Comparison of ENCODE assay signal across 16 cellular contexts in the genomic region with DNA sequence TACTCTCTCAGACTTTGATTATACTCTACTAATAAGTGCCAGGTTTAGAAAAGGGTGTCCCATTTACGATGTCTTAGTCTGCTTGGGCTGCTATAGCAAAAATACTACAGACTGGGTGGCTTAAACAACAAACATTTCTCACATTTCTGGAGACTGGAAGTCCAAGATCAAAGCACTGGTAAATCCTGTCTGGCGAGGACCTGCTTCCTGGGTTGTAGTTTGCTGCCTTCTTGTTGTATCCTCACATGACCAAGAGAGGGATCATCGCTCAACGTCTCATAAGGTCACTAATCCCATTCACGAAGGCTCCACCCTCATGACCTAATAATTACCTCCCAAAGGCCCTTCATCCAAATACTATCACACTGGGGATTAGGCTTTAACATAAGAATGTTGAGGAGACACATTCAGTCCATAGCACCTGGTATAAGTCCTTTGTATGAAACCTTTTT. TPM values are rescaled to one million over a fixed set of nuclear protein-coding genes. Genes with fewer than 3 reads are reported as not detected.
A peak's percentile ranks its signal among the peaks of the same experiment; 100 is the strongest.
DNase-seq lines count a peak whose midpoint lies in the region; ATAC-seq and TF ChIP-seq lines count a peak whose summit lies in the region.
"Had no signal": no experiment of that assay in that cellular context is flagged by ENCODE, and none has a peak within 500 bp of the region (broad histone marks: within the 10 kb centered on the region; RNA-seq: fewer than 3 reads in every experiment).

No MANE protein-coding gene starts in this region.

- H3K79me2 ChIP-seq in HCT116 (ENCODE audit: insufficient read depth, low read length), result peaks cover 3% of the 10 kb centered on the region; the same call in 1 of the 2 replicates

- H3K27ac Mint-ChIP-seq in Caco-2 (ENCODE audit: unreplicated experiment), result peak overlapping the region; percentile 65
- H3K27ac Mint-ChIP-seq in T-helper 17 cell, result peak overlapping the region; percentile 21
- no peak overlapping the region for H3K27ac Mint-ChIP-seq in activated naive CD4-positive, alpha-beta T cell treated with anti-CD3 and anti-CD28 coated beads for 36 hours
- H3K27ac Mint-ChIP-seq in activated naive CD8-positive, alpha-beta T cell treated with anti-CD3 and anti-CD28 coated beads, Interleukin-2, amount 50 U/mL, for 24 hours, result no peak overlapping the region
- H3K27ac Mint-ChIP-seq: activated CD4-positive, alpha-beta memory T cell treated with anti-CD3 and anti-CD28 coated beads for 36 hours had no signal

- intact Hi-C loops in Caco-2 (cut with micrococcal nuclease; ENCODE audit: unreplicated experiment) (loop anchor here (1.0 kb wide), 3 partner anchors 12 to 58 kb away; a partner anchor contains a TSS), HCT116 (cut with micrococcal nuclease) (no loop called here)
- intact Hi-C loops in activated naive CD4-positive, alpha-beta T cell treated with anti-CD3 and anti-CD28 coated beads for 36 hours (cut with micrococcal nuclease), result no loop called here

- RAD21 ChIA-PET in HCT116 (lab: Charles Lee; ENCODE audit: low non-redundant PET in 1 of 2, low total read pairs in 2 of 2, uncharacterized antibody in 2 of 2, unreplicated experiment in 2 of 2), result no interaction called here

- no peak for TF ChIP-seq POLR2A in HCT116 (IDR thresholded peaks at IDR 0.05; ENCODE audit: borderline replicate concordance, extremely low read depth, insufficient read depth, insufficient read length)

- peak; percentile 73 for ATAC-seq in HCT116
- ATAC-seq in T-helper 17 cell, result no peak
- ATAC-seq in activated naive CD8-positive, alpha-beta T cell treated with anti-CD3 and anti-CD28 coated beads, Interleukin-2, amount 50 U/mL, for 24 hours, result no peak
- ATAC-seq: stimulated activated naive CD8-positive, alpha-beta T cell treated with anti-CD3 and anti-CD28 coated beads, Interleukin-15, Interleukin-2, amounts not matched to agents 100 U/mL and 50 U/mL, for 24 hours had no signal

- H3K4me1 Mint-ChIP-seq in Caco-2 (ENCODE audit: low read depth, unreplicated experiment), result peaks cover 14% of the 10 kb centered on the region
- H3K4me1 Mint-ChIP-seq in T-helper 17 cell, result peaks cover 3% of the 10 kb centered on the region
- H3K4me1 Mint-ChIP-seq in activated naive CD4-positive, alpha-beta T cell treated with anti-CD3 and anti-CD28 coated beads for 36 hours (ENCODE audit: low read depth), result no peaks in the 10 kb centered on the region
- H3K4me1 Mint-ChIP-seq in activated naive CD8-positive, alpha-beta T cell treated with anti-CD3 and anti-CD28 coated beads, Interleukin-2, amount 50 U/mL, for 24 hours, result no peaks in the 10 kb centered on the region
- H3K4me1 Mint-ChIP-seq: central memory CD8-positive, alpha-beta T cell had no signal

- POLR2A ChIA-PET in Caco-2 (lab: Charles Lee) (interaction anchor here (0.5 kb wide), 1 partner anchor 18 kb away, joined by 3 read pairs; no protein-coding TSS in a partner anchor), HCT116 (lab: Charles Lee) (no interaction called here)

- H3K4me3 ChIP-seq in Caco-2 (ENCODE audit: low read depth, low read length), result no peak overlapping the region
- no peak overlapping the region for H3K4me3 ChIP-seq in HCT116 (replicated peaks in 1 of 2; ENCODE audit: low read depth in 1 of 2, low read length in 2 of 2)
- H3K4me3 ChIP-seq: esophagus muscularis mucosa had no signal

- no peaks in the 10 kb centered on the region for H3K27me3 Mint-ChIP-seq in Caco-2 (ENCODE audit: insufficient read depth, unreplicated experiment)
- no peaks in the 10 kb centered on the region for H3K27me3 Mint-ChIP-seq in T-helper 17 cell
- no peaks in the 10 kb centered on the region for H3K27me3 Mint-ChIP-seq in activated naive CD4-positive, alpha-beta T cell treated with anti-CD3 and anti-CD28 coated beads for 36 hours (ENCODE audit: low read depth)
- no peaks in the 10 kb centered on the region for H3K27me3 Mint-ChIP-seq in activated naive CD8-positive, alpha-beta T cell treated with anti-CD3 and anti-CD28 coated beads, Interleukin-2, amount 50 U/mL, for 24 hours
- H3K27me3 Mint-ChIP-seq: activated CD4-positive, alpha-beta memory T cell treated with anti-CD3 and anti-CD28 coated beads for 36 hours; central memory CD8-positive, alpha-beta T cell had no signal

- no peak for TF ChIP-seq RAD21 in HCT116 (IDR thresholded peaks at IDR 0.05; ENCODE audit: low read depth)

- CTCF ChIA-PET in Caco-2 (lab: Charles Lee) (no interaction called here), HCT116 (lab: Charles Lee) (no interaction called here)
- CTCF ChIA-PET in activated naive CD4-positive, alpha-beta T cell treated with anti-CD3 and anti-CD28 coated beads for 36 hours (lab: Charles Lee), result no interaction called here

- no peak overlapping the region for H3K4me2 ChIP-seq in HCT116 (ENCODE audit: low read length)

- H3K27me3 ChIP-seq in Caco-2 (replicated peaks; ENCODE audit: control insufficient read depth, insufficient read depth, low read length) (no peaks in the 10 kb centered on the region), HCT116 (ENCODE audit: insufficient read depth, low read length) (no peaks in the 10 kb centered on the region)
- H3K27me3 ChIP-seq: esophagus muscularis mucosa had no signal

- peaks cover 7% of the 10 kb centered on the region for H3K36me3 ChIP-seq in Caco-2 (ENCODE audit: control insufficient read depth, insufficient read depth, low read length)
- H3K36me3 ChIP-seq in HCT116 (ENCODE audit: control insufficient read depth in 1 of 2, insufficient read depth in 2 of 2, low read length in 2 of 2), result peaks cover 35 to 50% of the 10 kb centered on the region in 2 experiments

- DNase-seq in Caco-2 (peak; percentile 80), HCT116 (ENCODE audit: low read depth, low spot score) (no peak), T-helper 17 cell (no peak), iPS-NIHi11 (ENCODE audit: low spot score) (peak; percentile 27), mesenteric fat pad (ENCODE audit: low spot score) (no peak)
- no peak for DNase-seq in activated naive CD4-positive, alpha-beta T cell treated with anti-CD3 and anti-CD28 coated beads for 36 hours
- DNase-seq in activated naive CD8-positive, alpha-beta T cell treated with anti-CD3 and anti-CD28 coated beads, Interleukin-2, amount 50 U/mL, for 24 hours, result no peak
- DNase-seq in activated CD8-positive, alpha-beta memory T cell treated with anti-CD3 and anti-CD28 coated beads, Interleukin-2, amount 50 U/mL, for 4 hours, result no peak
- DNase-seq: activated CD4-positive, alpha-beta memory T cell treated with anti-CD3 and anti-CD28 coated beads for 36 hours; activated gamma-delta T cell treated with Interleukin-2 at 50 U/mL for 16 hours; AML-193; NCI-H2081 treated with DMSO at 0.1 percent for 48 hours; stimulated activated CD4-positive, alpha-beta T cell treated with anti-CD3 and anti-CD28 coated beads, Interleukin-2, amount 100 ng/mL, for 48 hours; stimulated activated naive CD8-positive, alpha-beta T cell treated with anti-CD3 and anti-CD28 coated beads, Interleukin-15, Interleukin-2, amounts not matched to agents 100 U/mL and 50 U/mL, for 24 hours had no signal

- peaks cover 20% of the 10 kb centered on the region for H3K4me1 ChIP-seq in Caco-2
- peaks cover 0 to 5% of the 10 kb centered on the region in 2 experiments; a peak in 1 of 4 replicates for H3K4me1 ChIP-seq in HCT116 (ENCODE audit: control insufficient read depth in 1 of 2, insufficient read depth in 2 of 2, low read length in 2 of 2)
- H3K4me1 ChIP-seq: esophagus muscularis mucosa had no signal

- H3K9me2 ChIP-seq in HCT116 (ENCODE audit: insufficient read depth), result no peaks in the 10 kb centered on the region

- no peak overlapping the region for H3K27ac ChIP-seq in HCT116 (ENCODE audit: low read depth, low read length)
- H3K27ac ChIP-seq: esophagus muscularis mucosa had no signal

- no peak for TF ChIP-seq CTCF in Caco-2 (IDR thresholded peaks at IDR 0.05; ENCODE audit: insufficient read depth in 1 of 2, low read depth in 1 of 2, low read length in 1 of 2, severe bottlenecking in 1 of 2, unreplicated experiment in 1 of 2)
- TF ChIP-seq CTCF in HCT116 (IDR thresholded peaks at IDR 0.05 in 2 of 3, conservative IDR thresholded peaks at IDR 0.05 in 1 of 3; ENCODE audit: borderline replicate concordance in 1 of 3, insufficient read depth in 1 of 3, low read depth in 2 of 3, low read length in 2 of 3), result no peak

- H3K9me3 ChIP-seq in Caco-2 (peaks cover 6% of the 10 kb centered on the region; the same call in 1 of the 2 replicates), HCT116 (ENCODE audit: control insufficient read depth in 1 of 2, insufficient read depth in 1 of 2, low read depth in 1 of 2, low read length in 2 of 2) (no peaks in the 10 kb centered on the region), T-helper 17 cell (ENCODE audit: control insufficient read depth, low read length, poor library complexity, severe bottlenecking) (no peaks in the 10 kb centered on the region)
- H3K9me3 ChIP-seq: esophagus muscularis mucosa had no signal

- no peak overlapping the region for H2AFZ ChIP-seq in HCT116 (ENCODE audit: low read depth, low read length, poor library complexity, severe bottlenecking)

- peaks cover 7% of the 10 kb centered on the region for H3K9me3 Mint-ChIP-seq in Caco-2 (ENCODE audit: unreplicated experiment)
- H3K9me3 Mint-ChIP-seq in activated naive CD4-positive, alpha-beta T cell treated with anti-CD3 and anti-CD28 coated beads for 36 hours, result peaks cover 2% of the 10 kb centered on the region
- no peaks in the 10 kb centered on the region for H3K9me3 Mint-ChIP-seq in activated naive CD8-positive, alpha-beta T cell treated with anti-CD3 and anti-CD28 coated beads, Interleukin-2, amount 50 U/mL, for 24 hours
- H3K9me3 Mint-ChIP-seq: central memory CD8-positive, alpha-beta T cell had no signal

- H4K20me1 ChIP-seq in HCT116 (ENCODE audit: insufficient read depth), result no peaks in the 10 kb centered on the region

- H3K36me3 Mint-ChIP-seq in Caco-2 (ENCODE audit: insufficient read depth, unreplicated experiment) (peaks cover 70% of the 10 kb centered on the region), T-helper 17 cell (ENCODE audit: low read depth) (peaks cover 12% of the 10 kb centered on the region)
- H3K36me3 Mint-ChIP-seq in activated naive CD4-positive, alpha-beta T cell treated with anti-CD3 and anti-CD28 coated beads for 36 hours (ENCODE audit: low read depth), result peaks cover 31% of the 10 kb centered on the region
- peaks cover 54% of the 10 kb centered on the region for H3K36me3 Mint-ChIP-seq in activated naive CD8-positive, alpha-beta T cell treated with anti-CD3 and anti-CD28 coated beads, Interleukin-2, amount 50 U/mL, for 24 hours (ENCODE audit: low read depth)

- H3K4me3 Mint-ChIP-seq in Caco-2 (ENCODE audit: unreplicated experiment), result no peak overlapping the region
- no peak overlapping the region for H3K4me3 Mint-ChIP-seq in T-helper 17 cell
- H3K4me3 Mint-ChIP-seq in activated naive CD4-positive, alpha-beta T cell treated with anti-CD3 and anti-CD28 coated beads for 36 hours, result no peak overlapping the region
- no peak overlapping the region for H3K4me3 Mint-ChIP-seq in activated naive CD8-positive, alpha-beta T cell treated with anti-CD3 and anti-CD28 coated beads, Interleukin-2, amount 50 U/mL, for 24 hours
- H3K4me3 Mint-ChIP-seq: activated CD4-positive, alpha-beta memory T cell treated with anti-CD3 and anti-CD28 coated beads for 36 hours; central memory CD8-positive, alpha-beta T cell had no signal

- BruUV-seq in Caco-2 (replicated peaks; lab: Mats Ljungman, UMichigan) (no TSS peak), HCT116 (replicated peaks; lab: Mats Ljungman, UMichigan) (no TSS peak)

- no peak overlapping the region for H3K9ac ChIP-seq in HCT116 (ENCODE audit: low read length)

RNA-seq across cellular contexts. Expression of a gene that starts 12.0 kb away (rescaled TPM):
- total RNA-seq in Caco-2 (2022), result 513 and 540 TPM in 2 replicates
- 286 TPM for total RNA-seq in HCT116 (2021; ENCODE audit: unreplicated experiment)
- polyA plus RNA-seq in HCT116 (2012), result 201 and 232 TPM in 2 replicates
- 100 to 1,000 TPM in 1 of 2 donors, 10 to 100 TPM in 1; 66.4 to 125 TPM for total RNA-seq in T-helper 17 cell
- total RNA-seq in mesenteric fat pad, result 873 TPM
- 100 to 1,000 TPM; 147 to 150 TPM for total RNA-seq in activated naive CD4-positive, alpha-beta T cell treated with anti-CD3 and anti-CD28 coated beads for 36 hours

Comparison
In these comparisons a context has a peak if more than half of its experiments do, and no peak if none do; other contexts are left out.
1. DNase-seq: peak in Caco-2 (2 of 2) and iPS-NIHi11 (single experiment); none in HCT116 (single experiment), T-helper 17 cell (0 of 3), mesenteric fat pad (single experiment), activated naive CD4-positive, alpha-beta T cell treated with anti-CD3 and anti-CD28 coated beads for 36 hours (single experiment), activated naive CD8-positive, alpha-beta T cell treated with anti-CD3 and anti-CD28 coated beads, Interleukin-2, amount 50 U/mL, for 24 hours (single experiment) and activated CD8-positive, alpha-beta memory T cell treated with anti-CD3 and anti-CD28 coated beads, Interleukin-2, amount 50 U/mL, for 4 hours (single experiment).
2. H3K27ac Mint-ChIP-seq: peak in Caco-2 (single experiment) and T-helper 17 cell (single experiment); none in activated naive CD4-positive, alpha-beta T cell treated with anti-CD3 and anti-CD28 coated beads for 36 hours (single experiment) and activated naive CD8-positive, alpha-beta T cell treated with anti-CD3 and anti-CD28 coated beads, Interleukin-2, amount 50 U/mL, for 24 hours (single experiment).